In genomic region chr3:133477497-133477896, GRCh38 we compare ENCODE assay signal across 11 cellular contexts.
DNase-seq lines count a peak whose midpoint lies in the region; ATAC-seq and TF ChIP-seq lines count a peak whose summit lies in the region.
"Had no signal": no experiment of that assay in that cellular context is flagged by ENCODE, and none has a peak within 500 bp of the region (broad histone marks: within the 10 kb centered on the region; RNA-seq: fewer than 3 reads in every experiment).

No MANE protein-coding gene starts in this region.

- H3K9me3 ChIP-seq in OCI-LY1 (ENCODE audit: low read length) (no peaks in the 10 kb centered on the region), osteoblast (ENCODE audit: low read depth, low read length) (no peaks in the 10 kb centered on the region), right cardiac atrium (ENCODE audit: control insufficient read depth, low read length) (no peaks in the 10 kb centered on the region)
- H3K9me3 ChIP-seq: BE2C, thoracic aorta had no signal

- H3K4me1 ChIP-seq in OCI-LY1 (ENCODE audit: insufficient read depth, low read length, severe bottlenecking) (peaks cover 83% of the 10 kb centered on the region), osteoblast (ENCODE audit: insufficient read depth, low read length) (no peaks in the 10 kb centered on the region), right cardiac atrium (ENCODE audit: control insufficient read depth, insufficient read depth, low read length) (peaks cover 4% of the 10 kb centered on the region)
- H3K4me1 ChIP-seq: BE2C had no signal

- intact Hi-C loops in right cardiac atrium (cut with DNase I) = no loop called here

- peak overlapping the region; percentile 72 for H3K4me2 ChIP-seq in OCI-LY1 (ENCODE audit: low read length)
- H3K4me2 ChIP-seq in osteoblast (ENCODE audit: insufficient read depth, low read length) = no peak overlapping the region

- ATAC-seq in GM19452 (IDR thresholded peaks at IDR 0.05; ENCODE audit: unreplicated experiment) (peak; percentile 41), HG02981 (IDR thresholded peaks at IDR 0.05; ENCODE audit: unreplicated experiment) (peak; percentile 27), right cardiac atrium (no peak)
- ATAC-seq: SK-N-SH treated with all-trans-retinoic acid at 6 μM for 48 hours had no signal

- H3K4me3 ChIP-seq in GM12865 (ENCODE audit: low read depth, low read length) (peak overlapping the region; percentile 62), OCI-LY1 (ENCODE audit: low read depth, low read length, poor library complexity, severe bottlenecking) (peak overlapping the region; percentile 48), osteoblast (ENCODE audit: insufficient read depth, low read length) (no peak overlapping the region), right cardiac atrium (ENCODE audit: low read length) (no peak overlapping the region)
- H3K4me3 ChIP-seq: thoracic aorta had no signal

- TF ChIP-seq CTCF in GM12865 (IDR thresholded peaks at IDR 0.05; ENCODE audit: insufficient read depth, low read depth, low read length, missing control alignments) = no peak
- no peak for TF ChIP-seq CTCF in OCI-LY1 (IDR thresholded peaks at IDR 0.05; ENCODE audit: low read length)
- TF ChIP-seq CTCF in osteoblast (IDR thresholded peaks at IDR 0.05; ENCODE audit: extremely low read depth, low read depth, low read length) = no peak

- H3K27ac ChIP-seq in OCI-LY1 (ENCODE audit: low read depth, low read length, poor library complexity, severe bottlenecking) (peak overlapping the region; percentile 98), osteoblast (ENCODE audit: low read depth, low read length) (no peak overlapping the region), right cardiac atrium (ENCODE audit: low read length) (no peak overlapping the region)
- H3K27ac ChIP-seq: thoracic aorta had no signal

- H3K9ac ChIP-seq in OCI-LY1 (ENCODE audit: low read length) = peak overlapping the region; percentile 61

- H4K20me1 ChIP-seq in OCI-LY1 (ENCODE audit: insufficient read depth, low read length) (no peaks in the 10 kb centered on the region), osteoblast (ENCODE audit: insufficient read depth, low read length) (no peaks in the 10 kb centered on the region)

- H3K9me2 ChIP-seq in OCI-LY1 (ENCODE audit: low read depth, low read length) = no peaks in the 10 kb centered on the region

- H3K27me3 ChIP-seq in OCI-LY1 (ENCODE audit: insufficient read depth, low read length) (no peaks in the 10 kb centered on the region), osteoblast (ENCODE audit: insufficient read depth, low read length) (no peaks in the 10 kb centered on the region), right cardiac atrium (ENCODE audit: control insufficient read depth, insufficient read depth) (no peaks in the 10 kb centered on the region)
- H3K27me3 ChIP-seq: BE2C had no signal

- DNase-seq in GM12865 (ENCODE audit: low read depth) (peak; percentile 85), COLO829 (ENCODE audit: low spot score) (no peak), osteoblast (ENCODE audit: insufficient read length, low spot score, missing footprints) (no peak), right cardiac atrium (no peak)
- DNase-seq in effector CD8-positive, alpha-beta T cell (lab: John Stamatoyannopoulos, UW) = no peak
- DNase-seq: BE2C had no signal

- peaks cover 17% of the 10 kb centered on the region for H3F3A ChIP-seq in OCI-LY1 (ENCODE audit: insufficient read depth, low read length)

- H3K79me2 ChIP-seq in OCI-LY1 (ENCODE audit: insufficient read depth, low read length) = peaks cover 13% of the 10 kb centered on the region; the same call in 1 of the 2 replicates
- H3K79me2 ChIP-seq in osteoblast (ENCODE audit: insufficient read depth, low read length) = no peaks in the 10 kb centered on the region

- no peak overlapping the region for H2AFZ ChIP-seq in OCI-LY1 (ENCODE audit: low read length)
- H2AFZ ChIP-seq in osteoblast (ENCODE audit: low read length) = no peak overlapping the region

- H3K36me3 ChIP-seq in OCI-LY1 (ENCODE audit: insufficient read depth, low read length) (no peaks in the 10 kb centered on the region), osteoblast (ENCODE audit: insufficient read depth, low read length) (no peaks in the 10 kb centered on the region)
- H3K36me3 ChIP-seq: BE2C, thoracic aorta had no signal

Comparison
In these comparisons a context has a peak if more than half of its experiments do, and no peak if none do; other contexts are left out.
1. H3K4me3 ChIP-seq: peak in GM12865 (single experiment) and OCI-LY1 (single experiment); none in osteoblast (single experiment) and right cardiac atrium (single experiment).
2. ATAC-seq: peak in GM19452 (single experiment) and HG02981 (single experiment); none in right cardiac atrium (0 of 2).